In genomic region chr15:89869490-89869889, GRCh38 we compare ENCODE assay signal across 2 cellular contexts. TPM values are rescaled to one million over a fixed set of nuclear protein-coding genes. Genes with fewer than 3 reads are reported as not detected.
"Had no signal": no experiment of that assay in that cellular context is flagged by ENCODE, and none has a peak within 500 bp of the region (broad histone marks: within the 10 kb centered on the region; RNA-seq: fewer than 3 reads in every experiment).

No MANE protein-coding gene starts in this region.

RNA-seq across cellular contexts. Expression of gene ARPIN, which starts 43.3 kb away (rescaled TPM):
- total RNA-seq: K562 had no signal
- polyA plus RNA-seq: IgD-negative memory B cell, K562 had no signal
